ENCODE assay signal across 8 cellular contexts in genomic region chr17:34306466-34306865, GRCh38. TPM values are rescaled to one million over a fixed set of nuclear protein-coding genes. Genes with fewer than 3 reads are reported as not detected.
DNase-seq lines count a peak whose midpoint lies in the region; ATAC-seq and TF ChIP-seq lines count a peak whose summit lies in the region.

No MANE protein-coding gene starts in this region.

- no peak overlapping the region for H3K18ac ChIP-seq in H9 (ENCODE audit: insufficient read length, low read depth, low read length)

- H3K9ac ChIP-seq in H9 (ENCODE audit: extremely low read depth, insufficient read length, low read length) (no peak overlapping the region), smooth muscle cell (ENCODE audit: low read depth) (no peak overlapping the region)

- POLR2A ChIA-PET in naive thymus-derived CD4-positive, alpha-beta T cell (lab: Charles Lee) = no interaction called here

- H4K91ac ChIP-seq in H9 (ENCODE audit: insufficient read length, low read depth, low read length) = no peak overlapping the region

- H3K23ac ChIP-seq in H9 (ENCODE audit: insufficient read length, low read depth, low read length) = no peak overlapping the region

- peak; percentile 71 for TF ChIP-seq CTCF in H9 (conservative IDR thresholded peaks at IDR 0.05)
- peak; percentile 48 to 60 (median 51) for TF ChIP-seq CTCF in ascending aorta (IDR thresholded peaks at IDR 0.05)
- peak; percentile 27 to 68 for TF ChIP-seq CTCF in right atrium auricular region (IDR thresholded peaks at IDR 0.05)
- TF ChIP-seq CTCF in smooth muscle cell (IDR thresholded peaks at IDR 0.05; ENCODE audit: borderline replicate concordance, insufficient read depth, poor library complexity, severe bottlenecking) = peak; percentile 28

- H3K23me2 ChIP-seq in H9 (ENCODE audit: insufficient read length, low read depth, low read length, poor library complexity, severe bottlenecking) = no peaks in the 10 kb centered on the region

- H2BK120ac ChIP-seq in H9 (ENCODE audit: low read depth, low read length, poor library complexity, severe bottlenecking) = no peak overlapping the region

- H3K36me3 ChIP-seq in ascending aorta (no peaks in the 10 kb centered on the region), right atrium auricular region (no peaks in the 10 kb centered on the region), smooth muscle cell (ENCODE audit: low read depth) (no peaks in the 10 kb centered on the region)
- no peaks in the 10 kb centered on the region for H3K36me3 ChIP-seq in naive thymus-derived CD4-positive, alpha-beta T cell (ENCODE audit: control insufficient read depth in 2 of 3, insufficient read depth in 3 of 3, low read length in 3 of 3)

- no peak overlapping the region for H3K56ac ChIP-seq in H9 (ENCODE audit: insufficient read length, low read depth, low read length)

- no peak overlapping the region for H4K8ac ChIP-seq in H9 (replicated peaks; ENCODE audit: insufficient read length, low read depth, low read length)

- no peak overlapping the region for H3K4me3 Mint-ChIP-seq in H9
- no peak overlapping the region for H3K4me3 Mint-ChIP-seq in naive thymus-derived CD4-positive, alpha-beta T cell

- H4K5ac ChIP-seq in H9 (ENCODE audit: insufficient read length, low read depth, low read length) = no peak overlapping the region

- H3K79me2 ChIP-seq in H9 (ENCODE audit: insufficient read depth, low read length) (no peaks in the 10 kb centered on the region), smooth muscle cell (ENCODE audit: low read depth) (no peaks in the 10 kb centered on the region)

- in situ Hi-C loops in G401 (cut with HindIII; ENCODE audit: low sequenced_read_pairs) = no loop called here

- no peak overlapping the region for H3K4ac ChIP-seq in H9 (ENCODE audit: low read depth, low read length)

- no peak overlapping the region for H2BK15ac ChIP-seq in H9 (ENCODE audit: low read depth, low read length)

- H3K79me1 ChIP-seq in H9 (ENCODE audit: insufficient read depth, low read depth, low read length, poor library complexity, severe bottlenecking) = no peaks in the 10 kb centered on the region

- no peaks in the 10 kb centered on the region for H3K27me3 ChIP-seq in H9 (ENCODE audit: insufficient read depth, low read length)
- H3K27me3 ChIP-seq in ascending aorta = no peaks in the 10 kb centered on the region
- H3K27me3 ChIP-seq in right atrium auricular region = no peaks in the 10 kb centered on the region
- peaks cover 3% of the 10 kb centered on the region for H3K27me3 ChIP-seq in smooth muscle cell (ENCODE audit: low read depth)
- H3K27me3 ChIP-seq in naive thymus-derived CD4-positive, alpha-beta T cell (ENCODE audit: control insufficient read depth in 2 of 2, insufficient read depth in 2 of 2, low read length in 2 of 2) = no peaks in the 10 kb centered on the region

- H3K27me3 Mint-ChIP-seq in H9 (ENCODE audit: low read depth) = peaks cover 4% of the 10 kb centered on the region
- H3K27me3 Mint-ChIP-seq in naive thymus-derived CD4-positive, alpha-beta T cell = peaks cover 0 to 28% (median 5%) of the 10 kb centered on the region in 5 donors

- no peak overlapping the region for H3K27ac ChIP-seq in H9 (ENCODE audit: insufficient read length, low read depth, low read length)
- no peak overlapping the region for H3K27ac ChIP-seq in ascending aorta
- H3K27ac ChIP-seq in right atrium auricular region = no peak overlapping the region
- no peak overlapping the region for H3K27ac ChIP-seq in smooth muscle cell (ENCODE audit: low read depth)
- H3K27ac ChIP-seq in naive thymus-derived CD4-positive, alpha-beta T cell (ENCODE audit: low read depth, low read length) = no peak overlapping the region

- H3K4me1 ChIP-seq in H9 (ENCODE audit: insufficient read depth, low read length) (no peaks in the 10 kb centered on the region), ascending aorta (peaks cover 0 to 5% of the 10 kb centered on the region in 2 donors), right atrium auricular region (peaks cover 0 to 36% of the 10 kb centered on the region in 2 donors), smooth muscle cell (ENCODE audit: low read depth) (no peaks in the 10 kb centered on the region)
- no peaks in the 10 kb centered on the region for H3K4me1 ChIP-seq in naive thymus-derived CD4-positive, alpha-beta T cell (ENCODE audit: control insufficient read depth in 2 of 2, insufficient read depth in 2 of 2, low read length in 2 of 2)

- H4K20me1 ChIP-seq in H9 (ENCODE audit: control insufficient read depth, insufficient read depth, insufficient read length) = no peaks in the 10 kb centered on the region
- no peaks in the 10 kb centered on the region for H4K20me1 ChIP-seq in smooth muscle cell (ENCODE audit: low read depth)

- H3K36me3 Mint-ChIP-seq in H9 (ENCODE audit: insufficient read depth in 1 of 3, low read depth in 3 of 3) = no peaks in the 10 kb centered on the region
- no peaks in the 10 kb centered on the region for H3K36me3 Mint-ChIP-seq in naive thymus-derived CD4-positive, alpha-beta T cell

- intact Hi-C loops in ascending aorta (cut with DNase I) = loop anchor here (2.0 to 5.0 kb wide), 2 partner anchors 54 to 59 kb away; no protein-coding TSS in a partner anchor
- intact Hi-C loops in naive thymus-derived CD4-positive, alpha-beta T cell (cut with micrococcal nuclease) = no loop called here

- no peak overlapping the region for H2BK12ac ChIP-seq in H9 (ENCODE audit: insufficient read length, low read depth, low read length)

- H3F3A ChIP-seq in smooth muscle cell (ENCODE audit: low read depth) = no peaks in the 10 kb centered on the region

- H3K9me3 ChIP-seq in H9 (ENCODE audit: control insufficient read depth, low read depth, low read length) (no peaks in the 10 kb centered on the region), ascending aorta (no peaks in the 10 kb centered on the region), right atrium auricular region (no peaks in the 10 kb centered on the region), smooth muscle cell (replicated peaks; ENCODE audit: low read depth) (no peaks in the 10 kb centered on the region)
- no peaks in the 10 kb centered on the region for H3K9me3 ChIP-seq in naive thymus-derived CD4-positive, alpha-beta T cell (ENCODE audit: control insufficient read depth in 2 of 3, low read length in 3 of 3)

- H3K9me3 Mint-ChIP-seq in H9 = no peaks in the 10 kb centered on the region
- peaks cover 0 to 3% (median 0%) of the 10 kb centered on the region in 11 donors for H3K9me3 Mint-ChIP-seq in naive thymus-derived CD4-positive, alpha-beta T cell

- H3K27ac Mint-ChIP-seq in H9 = no peak overlapping the region
- H3K27ac Mint-ChIP-seq in naive thymus-derived CD4-positive, alpha-beta T cell = no peak overlapping the region

- no CpG with 5 or more reads among the region's 3 CpGs for WGBS in H9 (ENCODE audit: extremely low coverage, insufficient read length, low lambda C conversion rate)
- 74% methylated on average over 3 of the region's 3 CpGs for WGBS in smooth muscle cell (ENCODE audit: low lambda C conversion rate)

- H2AK5ac ChIP-seq in H9 (ENCODE audit: insufficient read length, low read length) = no peak overlapping the region

- no peak for ATAC-seq in naive thymus-derived CD4-positive, alpha-beta T cell
- ATAC-seq in GM18520 (IDR thresholded peaks at IDR 0.05; ENCODE audit: unreplicated experiment) = no peak

- DNase-seq in H9 (peak; percentile 54), ascending aorta (ENCODE audit: low spot score in 2 of 2) (peak in 1 of 2 donors; percentile 69), right atrium auricular region (ENCODE audit: low spot score) (peak; percentile 63), smooth muscle cell (lab: John Stamatoyannopoulos, UW; ENCODE audit: unreplicated experiment) (no peak), GDM1 (lab: John Stamatoyannopoulos, UW) (no peak), G401 (ENCODE audit: low spot score) (no peak)
- no peak for DNase-seq in naive thymus-derived CD4-positive, alpha-beta T cell

- H3K4me3 ChIP-seq in ascending aorta (no peak overlapping the region), right atrium auricular region (no peak overlapping the region), smooth muscle cell (no peak overlapping the region)
- no peak overlapping the region for H3K4me3 ChIP-seq in naive thymus-derived CD4-positive, alpha-beta T cell (ENCODE audit: low read length)

- CTCF ChIA-PET in naive thymus-derived CD4-positive, alpha-beta T cell (lab: Charles Lee) = no interaction called here

- H3T11ph ChIP-seq in H9 (ENCODE audit: low read length) = no peak overlapping the region

- no peak overlapping the region for H2BK5ac ChIP-seq in H9 (ENCODE audit: insufficient read length, low read length)

- H3K14ac ChIP-seq in H9 (ENCODE audit: insufficient read depth, low read length) = no peak overlapping the region

- H3K4me2 ChIP-seq in H9 (ENCODE audit: insufficient read depth, insufficient read length, low read length) (no peak overlapping the region), smooth muscle cell (no peak overlapping the region)

- no peak overlapping the region for H2AFZ ChIP-seq in H9 (ENCODE audit: low read length)
- H2AFZ ChIP-seq in smooth muscle cell (ENCODE audit: low read depth) = no peak overlapping the region

- H2BK20ac ChIP-seq in H9 (ENCODE audit: low read depth, low read length, poor library complexity, severe bottlenecking) = no peak overlapping the region

- H3K4me1 Mint-ChIP-seq in H9 = peaks cover 0 to 5% of the 10 kb centered on the region in 2 experiments; a peak in 3 of 4 replicates
- H3K4me1 Mint-ChIP-seq in naive thymus-derived CD4-positive, alpha-beta T cell = peaks cover 0 to 42% (median 0%) of the 10 kb centered on the region in 7 donors

RNA-seq across cellular contexts. Expression of gene CCL8, which starts 12.8 kb away (rescaled TPM):
- not detected in 2 replicates for total RNA-seq in H9 (2021)
- total RNA-seq in ascending aorta = not detected
- total RNA-seq in right atrium auricular region = under 1 TPM in 1 of 2 donors, not detected in 1; 0.52 TPM
- total RNA-seq in smooth muscle cell = not detected in 2 replicates
- not detected in 2 replicates for polyA plus RNA-seq in smooth muscle cell
- total RNA-seq in naive thymus-derived CD4-positive, alpha-beta T cell = not detected
- not detected for polyA plus RNA-seq in naive thymus-derived CD4-positive, alpha-beta T cell
- total RNA-seq in G401 (2014; rRNA removed; shearing (Covaris generic)) = not detected in 2 replicates

RNA-seq across cellular contexts. Expression of gene CCL11, which starts 20.9 kb away (rescaled TPM):
- total RNA-seq in H9 (2021) (not detected in 2 replicates), ascending aorta (not detected), right atrium auricular region (1 to 10 TPM in 1 of 2 donors, under 1 TPM in 1; 0.75 to 1.6 TPM), smooth muscle cell (not detected in 2 replicates)
- not detected in 2 replicates for polyA plus RNA-seq in smooth muscle cell
- total RNA-seq in naive thymus-derived CD4-positive, alpha-beta T cell = not detected
- not detected for polyA plus RNA-seq in naive thymus-derived CD4-positive, alpha-beta T cell
- total RNA-seq in G401 (2014; rRNA removed; shearing (Covaris generic)) = not detected in 2 replicates

RNA-seq across cellular contexts. Expression of gene CCL7, which starts 36.4 kb away (rescaled TPM):
- total RNA-seq in H9 (2021) (not detected in 2 replicates), ascending aorta (not detected), right atrium auricular region (not detected), smooth muscle cell (0.31 and 0.36 TPM in 2 replicates)
- polyA plus RNA-seq in smooth muscle cell = 0.27 and 0.74 TPM in 2 replicates
- not detected for total RNA-seq in naive thymus-derived CD4-positive, alpha-beta T cell
- not detected for polyA plus RNA-seq in naive thymus-derived CD4-positive, alpha-beta T cell
- total RNA-seq in G401 (2014; rRNA removed; shearing (Covaris generic)) = not detected in 2 replicates

RNA-seq across cellular contexts. Expression of gene CCL13, which starts 49.8 kb away (rescaled TPM):
- total RNA-seq in H9 (2021) (not detected in 2 replicates), ascending aorta (not detected), right atrium auricular region (1 to 10 TPM in 1 of 2 donors, under 1 TPM in 1; 0.90 to 1.3 TPM), smooth muscle cell (not detected in 2 replicates)
- polyA plus RNA-seq in smooth muscle cell = not detected in 2 replicates
- not detected for total RNA-seq in naive thymus-derived CD4-positive, alpha-beta T cell
- not detected for polyA plus RNA-seq in naive thymus-derived CD4-positive, alpha-beta T cell
- not detected in 2 replicates for total RNA-seq in G401 (2014; rRNA removed; shearing (Covaris generic))

RNA-seq across cellular contexts. Expression of gene CCL2, which starts 51.4 kb away (rescaled TPM):
- total RNA-seq in H9 (2021) = 1.4 and 1.6 TPM in 2 replicates
- 162 TPM for total RNA-seq in ascending aorta
- total RNA-seq in right atrium auricular region = 100 to 1,000 TPM in 1 of 2 donors, 10 to 100 TPM in 1; 46.3 to 118 TPM
- 15.6 and 33.2 TPM in 2 replicates for total RNA-seq in smooth muscle cell
- 36.5 and 38.9 TPM in 2 replicates for polyA plus RNA-seq in smooth muscle cell
- total RNA-seq in naive thymus-derived CD4-positive, alpha-beta T cell = 10 to 100 TPM in 2 of 5 experiments, under 1 TPM in 1, not detected in 2; 0.31 to 13.6 (median 10.4) TPM
- not detected for polyA plus RNA-seq in naive thymus-derived CD4-positive, alpha-beta T cell
- not detected in 2 replicates for total RNA-seq in G401 (2014; rRNA removed; shearing (Covaris generic))

Comparison
In these comparisons a context has a peak if more than half of its experiments do, and no peak if none do; other contexts are left out.
1. DNase-seq: peak in H9 (single experiment) and right atrium auricular region (single experiment); none in smooth muscle cell (single experiment), naive thymus-derived CD4-positive, alpha-beta T cell (0 of 9), GDM1 (single experiment) and G401 (single experiment).
2. Peak in every context shown above with its lines, with median percentiles within 50 percentile points of each other: CTCF ChIP-seq.